11 cellular contexts compared by ENCODE assay signal in genomic region chr5:149140197-149141002, GRCh38. TPM values are rescaled to one million over a fixed set of nuclear protein-coding genes. Genes with fewer than 3 reads are reported as not detected.
DNase-seq lines count a peak whose midpoint lies in the region; ATAC-seq and TF ChIP-seq lines count a peak whose summit lies in the region.
"Had no signal": no experiment of that assay in that cellular context is flagged by ENCODE, and none has a peak within 500 bp of the region (broad histone marks: within the 10 kb centered on the region; RNA-seq: fewer than 3 reads in every experiment).

No MANE protein-coding gene starts in this region.

- TF ChIP-seq CTCF in PC-9 (conservative IDR thresholded peaks at IDR 0.05) (no peak), parathyroid adenoma (IDR thresholded peaks at IDR 0.05) (no peak), GM13977 (IDR thresholded peaks at IDR 0.05; ENCODE audit: extremely low read depth, insufficient read depth, missing control alignments) (no peak)

- H3K9me3 ChIP-seq in PC-9 (ENCODE audit: insufficient read depth, low read depth), result no peaks in the 10 kb centered on the region
- no peaks in the 10 kb centered on the region for H3K9me3 ChIP-seq in parathyroid adenoma (ENCODE audit: control insufficient read depth, low read length)
- H3K9me3 ChIP-seq: gastroesophageal sphincter had no signal

- in situ Hi-C loops in GM13977 (cut with MboI; ENCODE audit: low pct_unique_long_range_greater_than_20kb, low sequenced_read_pairs, unreplicated experiment), result no loop called here

- peaks cover 33% of the 10 kb centered on the region for H3K27me3 Mint-ChIP-seq in activated CD4-positive, alpha-beta T cell treated with anti-CD3 and anti-CD28 coated beads, Interleukin-2, amount 10 ng/mL, durations not matched to agents 7 days and 5 days

- H3K79me2 ChIP-seq in PC-9 (ENCODE audit: low read depth) (peaks cover 38% of the 10 kb centered on the region), parathyroid adenoma (peaks cover 6% of the 10 kb centered on the region)

- H3K4me1 ChIP-seq in PC-9 (replicated peaks; ENCODE audit: insufficient read depth), result peaks cover 61% of the 10 kb centered on the region
- peaks cover 6% of the 10 kb centered on the region for H3K4me1 ChIP-seq in parathyroid adenoma

- no peaks in the 10 kb centered on the region for H3K36me3 Mint-ChIP-seq in activated CD4-positive, alpha-beta T cell treated with anti-CD3 and anti-CD28 coated beads, Interleukin-2, amount 10 ng/mL, durations not matched to agents 7 days and 5 days (ENCODE audit: low read depth)

- POLR2A ChIA-PET in activated CD4-positive, alpha-beta T cell treated with anti-CD3 and anti-CD28 coated beads, Interleukin-2, amount 10 ng/mL, durations not matched to agents 7 days and 5 days (lab: Charles Lee), result no interaction called here
- POLR2A ChIA-PET in PC-9 (lab: Charles Lee; ENCODE audit: unreplicated experiment), result interaction anchor here (0.6 kb wide), 1 partner anchor 27 kb away, joined by 3 read pairs; no protein-coding TSS in a partner anchor

- H3K4me3 Mint-ChIP-seq in activated CD4-positive, alpha-beta T cell treated with anti-CD3 and anti-CD28 coated beads, Interleukin-2, amount 10 ng/mL, durations not matched to agents 7 days and 5 days, result peak overlapping the region; percentile 37
- H3K4me3 Mint-ChIP-seq: dendritic cell treated with granulocyte-macrophage colony-stimulating factor and Interleukin-4, amounts not matched to agents 40 ng/mL and 50 ng/mL, for 4 days had no signal

- no peaks in the 10 kb centered on the region for H3K27me3 ChIP-seq in PC-9 (ENCODE audit: insufficient read depth, low read depth)
- H3K27me3 ChIP-seq in parathyroid adenoma (ENCODE audit: control insufficient read depth, insufficient read depth, low read length), result no peaks in the 10 kb centered on the region
- H3K27me3 ChIP-seq: gastroesophageal sphincter had no signal

- H3K4me1 Mint-ChIP-seq in activated CD4-positive, alpha-beta T cell treated with anti-CD3 and anti-CD28 coated beads, Interleukin-2, amount 10 ng/mL, durations not matched to agents 7 days and 5 days, result no peaks in the 10 kb centered on the region

- H3K4me2 ChIP-seq in PC-9, result peak overlapping the region; percentile 99
- no peak overlapping the region for H3K4me2 ChIP-seq in parathyroid adenoma (ENCODE audit: low read length)

- BruUV-seq in PC-9 (replicated peaks; lab: Mats Ljungman, UMichigan), result no TSS peak

- H3K27ac ChIP-seq in PC-9 (peak overlapping the region; percentile 91), parathyroid adenoma (no peak overlapping the region)

- no peak overlapping the region for H3K27ac Mint-ChIP-seq in activated CD4-positive, alpha-beta T cell treated with anti-CD3 and anti-CD28 coated beads, Interleukin-2, amount 10 ng/mL, durations not matched to agents 7 days and 5 days
- H3K27ac Mint-ChIP-seq: dendritic cell treated with granulocyte-macrophage colony-stimulating factor and Interleukin-4, amounts not matched to agents 40 ng/mL and 50 ng/mL, for 4 days had no signal

- intact Hi-C loops in PC-9 (cut with micrococcal nuclease; ENCODE audit: unreplicated experiment), result loop anchor here (1.0 to 5.0 kb wide), 6 partner anchors 10 to 287 kb away; no protein-coding TSS in a partner anchor

- no peaks in the 10 kb centered on the region for H4K20me1 ChIP-seq in PC-9 (ENCODE audit: insufficient read depth)

- H3K9me3 Mint-ChIP-seq in activated CD4-positive, alpha-beta T cell treated with anti-CD3 and anti-CD28 coated beads, Interleukin-2, amount 10 ng/mL, durations not matched to agents 7 days and 5 days, result no peaks in the 10 kb centered on the region
- H3K9me3 Mint-ChIP-seq: dendritic cell treated with granulocyte-macrophage colony-stimulating factor and Interleukin-4, amounts not matched to agents 40 ng/mL and 50 ng/mL, for 4 days had no signal

- CTCF ChIA-PET in activated CD4-positive, alpha-beta T cell treated with anti-CD3 and anti-CD28 coated beads, Interleukin-2, amount 10 ng/mL, durations not matched to agents 7 days and 5 days (lab: Charles Lee), result interaction anchor here (1.1 to 1.6 kb wide), 6 partner anchors 9 to 258 kb away, joined by 3 to 10 read pairs (median 6); no protein-coding TSS in a partner anchor
- CTCF ChIA-PET in PC-9 (lab: Charles Lee), result interaction anchor here (1.1 to 1.3 kb wide), 2 partner anchors 10 to 13 kb away, joined by 3 to 6 read pairs; no protein-coding TSS in a partner anchor

- no peak overlapping the region for H3K9ac ChIP-seq in parathyroid adenoma

- ATAC-seq in esophagus mucosa (peak; percentile 83), GM19324 (IDR thresholded peaks at IDR 0.05; ENCODE audit: low FRiP score, unreplicated experiment) (no peak)

- H2AFZ ChIP-seq in PC-9, result peak overlapping the region; percentile 81; the same call in 1 of the 2 replicates
- peak overlapping the region; percentile 79 for H2AFZ ChIP-seq in parathyroid adenoma

- peaks cover 37% of the 10 kb centered on the region for H3F3A ChIP-seq in PC-9 (ENCODE audit: insufficient read depth, low read depth)

- DNase-seq in activated CD4-positive, alpha-beta T cell treated with anti-CD3 and anti-CD28 coated beads, Interleukin-2, amount 10 ng/mL, durations not matched to agents 7 days and 5 days, result no peak
- no peak for DNase-seq in activated CD4-positive, alpha-beta T cell treated with anti-CD3 and anti-CD28 coated beads for 4 hours
- peak; percentile 72 to 95 for DNase-seq in PC-9
- DNase-seq in NCI-H510A (lab: John Stamatoyannopoulos, UW), result no peak
- DNase-seq in GM13977 (ENCODE audit: low spot score), result no peak

- H3K4me3 ChIP-seq in PC-9 (peak overlapping the region; percentile 97; the same call in 1 of the 2 replicates), parathyroid adenoma (ENCODE audit: low read depth, low read length) (no peak overlapping the region)

- H3K36me3 ChIP-seq in PC-9 (ENCODE audit: low read depth) (peaks cover 10% of the 10 kb centered on the region; the same call in 1 of the 2 replicates), parathyroid adenoma (ENCODE audit: control insufficient read depth, insufficient read depth, low read length) (no peaks in the 10 kb centered on the region)
- H3K36me3 ChIP-seq: gastroesophageal sphincter had no signal

- H3K9me2 ChIP-seq in PC-9 (ENCODE audit: insufficient read depth), result no peaks in the 10 kb centered on the region

RNA-seq across cellular contexts. Expression of gene ABLIM3, which starts 0.9 kb away (rescaled TPM):
- not detected for total RNA-seq in activated CD4-positive, alpha-beta T cell treated with anti-CD3 and anti-CD28 coated beads, Interleukin-2, amount 10 ng/mL, durations not matched to agents 7 days and 5 days
- total RNA-seq in PC-9 (2021) (101 and 111 TPM in 2 replicates), esophagus mucosa (22.4 TPM)
- total RNA-seq: A673 had no signal

Comparison
In these comparisons a context has a peak if more than half of its experiments do, and no peak if none do; other contexts are left out.
1. DNase-seq: peak in PC-9 (2 of 2); none in activated CD4-positive, alpha-beta T cell treated with anti-CD3 and anti-CD28 coated beads, Interleukin-2, amount 10 ng/mL, durations not matched to agents 7 days and 5 days (single experiment), activated CD4-positive, alpha-beta T cell treated with anti-CD3 and anti-CD28 coated beads for 4 hours (0 of 2), NCI-H510A (single experiment) and GM13977 (single experiment).
2. RNA of gene ABLIM3, which starts 0.9 kb away (total RNA-seq): 101 to 111 TPM in PC-9 and 22.4 TPM in esophagus mucosa (single experiment); not detected in activated CD4-positive, alpha-beta T cell treated with anti-CD3 and anti-CD28 coated beads, Interleukin-2, amount 10 ng/mL, durations not matched to agents 7 days and 5 days; every median in the first group is over 10 times any median in the second.